ENCODE assay signal across 8 cellular contexts in genomic region chr15:68817304-68818087, GRCh38. TPM values are rescaled to one million over a fixed set of nuclear protein-coding genes. Genes with fewer than 3 reads are reported as not detected.
A peak's percentile ranks its signal among the peaks of the same experiment; 100 is the strongest.
DNase-seq lines count a peak whose midpoint lies in the region; ATAC-seq, FAIRE-seq and TF ChIP-seq lines count a peak whose summit lies in the region.

No MANE protein-coding gene starts in this region.

- no peaks in the 10 kb centered on the region for H3K27me3 ChIP-seq in GM06990 (replicated peaks; ENCODE audit: control insufficient read depth, insufficient read depth, low read length)
- H3K27me3 ChIP-seq in endothelial cell of umbilical vein (ENCODE audit: control insufficient read depth in 2 of 2, insufficient read depth in 2 of 2, low read length in 2 of 2): no peaks in the 10 kb centered on the region

- H3K4me3 ChIP-seq in GM06990 (replicated peaks; ENCODE audit: low read depth, low read length) (peak overlapping the region; percentile 96), endothelial cell of umbilical vein (replicated peaks in 1 of 3; ENCODE audit: insufficient read depth in 1 of 3, low read depth in 1 of 3, low read length in 3 of 3) (peak overlapping the region; percentile 92 to 97 (median 93)), mucosa of descending colon (peak overlapping the region; percentile 82)

- peak overlapping the region; percentile 33 for H3K27ac ChIP-seq in endothelial cell of umbilical vein (ENCODE audit: insufficient read depth, low read depth, low read length)

- no peak for TF ChIP-seq POLR2A in endothelial cell of umbilical vein (IDR thresholded peaks at IDR 0.05; ENCODE audit: low read depth, low read length)

- no peak for TF ChIP-seq CTCF in GM06990 (IDR thresholded peaks at IDR 0.05; ENCODE audit: insufficient read depth, low read length, poor library complexity, severe bottlenecking)
- TF ChIP-seq CTCF in endothelial cell of umbilical vein (IDR thresholded peaks at IDR 0.05; ENCODE audit: extremely low read depth in 1 of 2, insufficient read depth in 1 of 2, low read depth in 1 of 2, low read length in 2 of 2): no peak
- no peak for TF ChIP-seq CTCF in mucosa of descending colon (IDR thresholded peaks at IDR 0.05)
- TF ChIP-seq CTCF in D721Med (IDR thresholded peaks at IDR 0.05; ENCODE audit: insufficient read depth, missing control alignments): no peak

- H3K36me3 ChIP-seq in GM06990 (ENCODE audit: control insufficient read depth, insufficient read depth, low read length) (peaks cover 1% of the 10 kb centered on the region; the same call in 1 of the 2 replicates), endothelial cell of umbilical vein (ENCODE audit: control insufficient read depth in 2 of 2, extremely low read depth in 1 of 2, insufficient read depth in 2 of 2, low read length in 2 of 2) (peaks cover 0 to 4% of the 10 kb centered on the region in 2 experiments), mucosa of descending colon (ENCODE audit: low read depth) (no peaks in the 10 kb centered on the region)

- H4K20me1 ChIP-seq in endothelial cell of umbilical vein (replicated peaks; ENCODE audit: control insufficient read depth, extremely low read depth, insufficient read depth, low read length): no peaks in the 10 kb centered on the region

- POLR2A ChIA-PET in endothelial cell of umbilical vein (lab: Charles Lee): interaction anchor here (0.7 to 0.8 kb wide), 2 partner anchors 23 to 63 kb away, joined by 3 to 4 read pairs; no protein-coding TSS in a partner anchor

- FAIRE-seq in endothelial cell of umbilical vein (lab: Jason Lieb, UNC): peak; percentile 62
- no peak for FAIRE-seq in D721Med (lab: Jason Lieb, UNC)

- no peaks in the 10 kb centered on the region for H3K9me3 ChIP-seq in endothelial cell of umbilical vein (replicated peaks; ENCODE audit: control insufficient read depth, insufficient read depth, low read length)
- no peaks in the 10 kb centered on the region for H3K9me3 ChIP-seq in mucosa of descending colon

- H3K9me1 ChIP-seq in endothelial cell of umbilical vein (replicated peaks; ENCODE audit: control insufficient read depth, extremely low read depth, insufficient read depth, low read length): no peaks in the 10 kb centered on the region

- H3K4me1 ChIP-seq in endothelial cell of umbilical vein (ENCODE audit: control insufficient read depth, extremely low read depth, insufficient read depth, low read length) (peaks cover 19% of the 10 kb centered on the region), mucosa of descending colon (ENCODE audit: low read depth) (peaks cover 24% of the 10 kb centered on the region)

- peak overlapping the region; percentile 76 for H3K4me2 ChIP-seq in endothelial cell of umbilical vein (ENCODE audit: insufficient read depth, low read length)

- intact Hi-C loops in endothelial cell of umbilical vein (cut with micrococcal nuclease) (loop anchor here (1.0 to 2.0 kb wide), 4 partner anchors 22 to 87 kb away; no protein-coding TSS in a partner anchor), mucosa of descending colon (cut with DNase I, micrococcal nuclease) (no loop called here)

- DNase-seq in GM06990 (ENCODE audit: extremely low read depth, insufficient read length) (peak; percentile 85), NOMO-1 treated with dmso at 0.1 percent for 144 hours (lab: John Stamatoyannopoulos, UW; ENCODE audit: unreplicated experiment) (peak; percentile 66), activated T-cell treated with anti-CD3 and anti-CD28 coated beads for 1 hour (ENCODE audit: low read depth) (peak; percentile 61), endothelial cell of umbilical vein (ENCODE audit: low read depth, low spot score) (peak; percentile 62), mucosa of descending colon (peak; percentile 77 to 85 (median 85)), D721Med (ENCODE audit: insufficient read length, low spot score) (no peak)
- DNase-seq in stimulated activated CD8-positive, alpha-beta memory T cell treated with anti-CD3 and anti-CD28 coated beads, Interleukin-4, amount 100 ng/mL, for 48 hours: peak; percentile 77

- dilution Hi-C loops in endothelial cell of umbilical vein (cut with MboI; ENCODE audit: extremely low pct_ligation_motif_present, low sequenced_read_pairs): no loop called here

- H3K9ac ChIP-seq in endothelial cell of umbilical vein (replicated peaks; ENCODE audit: extremely low read depth, insufficient read depth, low read length): peak overlapping the region; percentile 86

- peak overlapping the region; percentile 31 for H2AFZ ChIP-seq in endothelial cell of umbilical vein (ENCODE audit: low read depth, low read length)

- peaks cover 73% of the 10 kb centered on the region for H3K79me2 ChIP-seq in endothelial cell of umbilical vein (ENCODE audit: control insufficient read depth, insufficient read depth, low read length)

- peak; percentile 30 for ATAC-seq in HG02943 (IDR thresholded peaks at IDR 0.05; ENCODE audit: low read depth, unreplicated experiment)
- peak; percentile 55 for ATAC-seq in mucosa of descending colon

- BruUV-seq in endothelial cell of umbilical vein (replicated peaks; lab: Mats Ljungman, UMichigan): TSS peak; percentile 2

- CTCF ChIA-PET in endothelial cell of umbilical vein (lab: Charles Lee): interaction anchor here (0.9 to 1.9 kb wide), 10 partner anchors 11 to 565 kb away, joined by 3 to 12 read pairs (median 4); no protein-coding TSS in a partner anchor

TF ChIP-seq in endothelial cell of umbilical vein, 7 proteins besides CTCF, POLR2A, EP300 and RAD21:
- TF ChIP-seq GATA2 (IDR thresholded peaks at IDR 0.05; ENCODE audit: insufficient read depth, insufficient read length, low read depth, low read length) (no peak), MAX (IDR thresholded peaks at IDR 0.05; ENCODE audit: insufficient read depth, insufficient read length) (no peak), FOS (IDR thresholded peaks at IDR 0.05; ENCODE audit: borderline replicate concordance, insufficient read depth, low read length) (no peak), EZH2 (IDR thresholded peaks at IDR 0.05; ENCODE audit: borderline replicate concordance, low read depth, low read length, severe bottlenecking) (no peak), JUN (IDR thresholded peaks at IDR 0.05; ENCODE audit: borderline replicate concordance, insufficient read depth, insufficient read length, low read depth) (no peak), POLR2AphosphoS5 (IDR thresholded peaks at IDR 0.05; ENCODE audit: insufficient read depth, low read depth, low read length) (no peak), MYC (IDR thresholded peaks at IDR 0.05; ENCODE audit: low read depth, low read length) (no peak)

RNA-seq across cellular contexts. Expression of gene ANP32A, which starts 3.2 kb away (rescaled TPM):
- total RNA-seq in endothelial cell of umbilical vein (169 and 179 TPM in 2 replicates), mucosa of descending colon (100 to 1,000 TPM; 101 to 113 (median 109) TPM)
- polyA plus RNA-seq in endothelial cell of umbilical vein: 29.4 and 37.9 TPM in 2 replicates
- polyA plus RNA-seq in endothelial cell of umbilical vein (2011; cell fraction: cytosol; rRNA removed): 87.1 and 87.3 TPM in 2 replicates
- 53.8 and 56.4 TPM in 2 replicates for polyA plus RNA-seq in endothelial cell of umbilical vein (2011; cell fraction: nucleus; rRNA removed)
- 136 and 198 TPM in 2 replicates for polyA plus RNA-seq in endothelial cell of umbilical vein (2012)
- polyA minus RNA-seq in endothelial cell of umbilical vein: 57.5 and 60.2 TPM in 2 replicates
- polyA minus RNA-seq in endothelial cell of umbilical vein (2011; cell fraction: cytosol; rRNA and poly(A)+ RNA removed): 58.3 TPM
- 33.2 and 34.9 TPM in 2 replicates for polyA minus RNA-seq in endothelial cell of umbilical vein (2011; cell fraction: nucleus; rRNA and poly(A)+ RNA removed)
